Comparison of ENCODE assay signal across 2 cellular contexts in the genomic region with DNA sequence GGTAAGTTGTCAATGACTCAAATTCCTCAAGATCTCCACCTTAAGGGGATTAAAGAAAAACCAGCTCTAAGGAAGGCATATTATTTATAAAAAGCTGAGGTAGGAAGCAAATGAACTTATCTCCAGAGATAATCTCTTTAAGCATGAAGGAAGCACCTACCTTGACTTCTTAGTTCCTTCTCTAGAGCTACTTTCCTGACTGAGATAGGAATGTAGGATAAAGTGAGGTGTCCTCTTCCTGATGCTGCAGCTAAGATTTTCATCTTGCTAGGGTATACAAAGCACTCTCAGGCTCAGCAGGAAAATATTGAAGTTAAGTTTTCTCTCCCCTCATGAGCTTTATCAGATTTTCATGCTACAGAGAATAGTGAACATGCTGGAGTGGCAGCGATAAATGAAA.
TF ChIP-seq lines count a peak whose summit lies in the region.

No MANE protein-coding gene starts in this region.

TF ChIP-seq in GM23338, 12 proteins besides CTCF, POLR2A, EP300 and RAD21 (continues in another document):
- TF ChIP-seq EZH2 (IDR thresholded peaks at IDR 0.05; ENCODE audit: low read depth, unreplicated experiment), result no peak
- no peak for TF ChIP-seq JUNB (IDR thresholded peaks at IDR 0.05; ENCODE audit: unreplicated experiment)
- no peak for TF ChIP-seq ZNF114 (CRISPR knock-in tag; IDR thresholded peaks at IDR 0.05)
- TF ChIP-seq CREB1 (CRISPR knock-in tag; IDR thresholded peaks at IDR 0.05; ENCODE audit: low read depth), result no peak
- TF ChIP-seq ZNF331 (CRISPR knock-in tag; IDR thresholded peaks at IDR 0.05; ENCODE audit: low read depth), result no peak
- TF ChIP-seq, protein P1, sequence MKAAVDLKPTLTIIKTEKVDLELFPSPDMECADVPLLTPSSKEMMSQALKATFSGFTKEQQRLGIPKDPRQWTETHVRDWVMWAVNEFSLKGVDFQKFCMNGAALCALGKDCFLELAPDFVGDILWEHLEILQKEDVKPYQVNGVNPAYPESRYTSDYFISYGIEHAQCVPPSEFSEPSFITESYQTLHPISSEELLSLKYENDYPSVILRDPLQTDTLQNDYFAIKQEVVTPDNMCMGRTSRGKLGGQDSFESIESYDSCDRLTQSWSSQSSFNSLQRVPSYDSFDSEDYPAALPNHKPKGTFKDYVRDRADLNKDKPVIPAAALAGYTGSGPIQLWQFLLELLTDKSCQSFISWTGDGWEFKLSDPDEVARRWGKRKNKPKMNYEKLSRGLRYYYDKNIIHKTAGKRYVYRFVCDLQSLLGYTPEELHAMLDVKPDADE (IDR thresholded peaks at IDR 0.05), result no peak
- TF ChIP-seq STAT1 (IDR thresholded peaks at IDR 0.05; ENCODE audit: unreplicated experiment), result no peak
- TF ChIP-seq, protein P2, sequence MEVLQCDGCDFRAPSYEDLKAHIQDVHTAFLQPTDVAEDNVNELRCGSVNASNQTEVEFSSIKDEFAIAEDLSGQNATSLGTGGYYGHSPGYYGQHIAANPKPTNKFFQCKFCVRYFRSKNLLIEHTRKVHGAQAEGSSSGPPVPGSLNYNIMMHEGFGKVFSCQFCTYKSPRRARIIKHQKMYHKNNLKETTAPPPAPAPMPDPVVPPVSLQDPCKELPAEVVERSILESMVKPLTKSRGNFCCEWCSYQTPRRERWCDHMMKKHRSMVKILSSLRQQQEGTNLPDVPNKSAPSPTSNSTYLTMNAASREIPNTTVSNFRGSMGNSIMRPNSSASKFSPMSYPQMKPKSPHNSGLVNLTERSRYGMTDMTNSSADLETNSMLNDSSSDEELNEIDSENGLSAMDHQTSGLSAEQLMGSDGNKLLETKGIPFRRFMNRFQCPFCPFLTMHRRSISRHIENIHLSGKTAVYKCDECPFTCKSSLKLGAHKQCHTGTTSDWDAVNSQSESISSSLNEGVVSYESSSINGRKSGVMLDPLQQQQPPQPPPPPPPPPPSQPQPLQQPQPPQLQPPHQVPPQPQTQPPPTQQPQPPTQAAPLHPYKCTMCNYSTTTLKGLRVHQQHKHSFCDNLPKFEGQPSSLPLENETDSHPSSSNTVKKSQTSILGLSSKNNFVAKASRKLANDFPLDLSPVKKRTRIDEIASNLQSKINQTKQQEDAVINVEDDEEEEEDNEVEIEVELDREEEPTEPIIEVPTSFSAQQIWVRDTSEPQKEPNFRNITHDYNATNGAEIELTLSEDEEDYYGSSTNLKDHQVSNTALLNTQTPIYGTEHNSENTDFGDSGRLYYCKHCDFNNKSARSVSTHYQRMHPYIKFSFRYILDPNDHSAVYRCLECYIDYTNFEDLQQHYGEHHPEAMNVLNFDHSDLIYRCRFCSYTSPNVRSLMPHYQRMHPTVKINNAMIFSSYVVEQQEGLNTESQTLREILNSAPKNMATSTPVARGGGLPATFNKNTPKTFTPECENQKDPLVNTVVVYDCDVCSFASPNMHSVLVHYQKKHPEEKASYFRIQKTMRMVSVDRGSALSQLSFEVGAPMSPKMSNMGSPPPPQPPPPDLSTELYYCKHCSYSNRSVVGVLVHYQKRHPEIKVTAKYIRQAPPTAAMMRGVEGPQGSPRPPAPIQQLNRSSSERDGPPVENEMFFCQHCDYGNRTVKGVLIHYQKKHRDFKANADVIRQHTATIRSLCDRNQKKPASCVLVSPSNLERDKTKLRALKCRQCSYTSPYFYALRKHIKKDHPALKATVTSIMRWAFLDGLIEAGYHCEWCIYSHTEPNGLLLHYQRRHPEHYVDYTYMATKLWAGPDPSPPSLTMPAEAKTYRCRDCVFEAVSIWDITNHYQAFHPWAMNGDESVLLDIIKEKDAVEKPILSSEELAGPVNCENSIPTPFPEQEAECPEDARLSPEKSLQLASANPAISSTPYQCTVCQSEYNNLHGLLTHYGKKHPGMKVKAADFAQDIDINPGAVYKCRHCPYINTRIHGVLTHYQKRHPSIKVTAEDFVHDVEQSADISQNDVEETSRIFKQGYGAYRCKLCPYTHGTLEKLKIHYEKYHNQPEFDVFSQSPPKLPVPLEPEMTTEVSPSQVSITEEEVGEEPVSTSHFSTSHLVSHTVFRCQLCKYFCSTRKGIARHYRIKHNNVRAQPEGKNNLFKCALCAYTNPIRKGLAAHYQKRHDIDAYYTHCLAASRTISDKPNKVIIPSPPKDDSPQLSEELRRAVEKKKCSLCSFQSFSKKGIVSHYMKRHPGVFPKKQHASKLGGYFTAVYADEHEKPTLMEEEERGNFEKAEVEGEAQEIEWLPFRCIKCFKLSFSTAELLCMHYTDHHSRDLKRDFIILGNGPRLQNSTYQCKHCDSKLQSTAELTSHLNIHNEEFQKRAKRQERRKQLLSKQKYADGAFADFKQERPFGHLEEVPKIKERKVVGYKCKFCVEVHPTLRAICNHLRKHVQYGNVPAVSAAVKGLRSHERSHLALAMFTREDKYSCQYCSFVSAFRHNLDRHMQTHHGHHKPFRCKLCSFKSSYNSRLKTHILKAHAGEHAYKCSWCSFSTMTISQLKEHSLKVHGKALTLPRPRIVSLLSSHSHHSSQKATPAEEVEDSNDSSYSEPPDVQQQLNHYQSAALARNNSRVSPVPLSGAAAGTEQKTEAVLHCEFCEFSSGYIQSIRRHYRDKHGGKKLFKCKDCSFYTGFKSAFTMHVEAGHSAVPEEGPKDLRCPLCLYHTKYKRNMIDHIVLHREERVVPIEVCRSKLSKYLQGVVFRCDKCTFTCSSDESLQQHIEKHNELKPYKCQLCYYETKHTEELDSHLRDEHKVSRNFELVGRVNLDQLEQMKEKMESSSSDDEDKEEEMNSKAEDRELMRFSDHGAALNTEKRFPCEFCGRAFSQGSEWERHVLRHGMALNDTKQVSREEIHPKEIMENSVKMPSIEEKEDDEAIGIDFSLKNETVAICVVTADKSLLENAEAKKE (CRISPR knock-in tag; IDR thresholded peaks at IDR 0.05), result no peak
- no peak for TF ChIP-seq REST (IDR thresholded peaks at IDR 0.05; ENCODE audit: unreplicated experiment)
- TF ChIP-seq NANOG (IDR thresholded peaks at IDR 0.05; ENCODE audit: borderline replicate concordance), result no peak

TF ChIP-seq in H1, 55 proteins besides CTCF, POLR2A, EP300 and RAD21:
- TF ChIP-seq GABPA (IDR thresholded peaks at IDR 0.05; ENCODE audit: borderline replicate concordance, insufficient read depth, low read length) (no peak), SAP30 (IDR thresholded peaks at IDR 0.05; ENCODE audit: insufficient read depth, insufficient replicate concordance, low read length) (no peak), SP4 (IDR thresholded peaks at IDR 0.05; ENCODE audit: low read length) (no peak), EGR1 (IDR thresholded peaks at IDR 0.05; ENCODE audit: borderline replicate concordance, low read depth, low read length) (no peak), GTF2F1 (IDR thresholded peaks at IDR 0.05; ENCODE audit: borderline replicate concordance, low read depth, low read length) (no peak), RFX5 (IDR thresholded peaks at IDR 0.05; ENCODE audit: borderline replicate concordance, low read depth, low read length) (no peak), USF2 (IDR thresholded peaks at IDR 0.05; ENCODE audit: low read length) (no peak), TAF1 (IDR thresholded peaks at IDR 0.05; ENCODE audit: low read depth, low read length) (no peak), BRCA1 (IDR thresholded peaks at IDR 0.05; ENCODE audit: low read depth, low read length) (no peak), HDAC6 (IDR thresholded peaks at IDR 0.05; ENCODE audit: low read depth, low read length) (no peak), BCL11A (IDR thresholded peaks at IDR 0.05; ENCODE audit: low read depth in 2 of 2, low read length in 2 of 2) (no peak), FOSL1 (IDR thresholded peaks at IDR 0.05; ENCODE audit: insufficient read depth, low read depth, low read length) (no peak), SRF (IDR thresholded peaks at IDR 0.05; ENCODE audit: low read depth, low read length) (no peak), NANOG (IDR thresholded peaks at IDR 0.05; ENCODE audit: insufficient read depth, low read depth, low read length, poor library complexity, severe bottlenecking) (no peak), E2F6 (IDR thresholded peaks at IDR 0.05) (no peak)
- TF ChIP-seq, protein P3, sequence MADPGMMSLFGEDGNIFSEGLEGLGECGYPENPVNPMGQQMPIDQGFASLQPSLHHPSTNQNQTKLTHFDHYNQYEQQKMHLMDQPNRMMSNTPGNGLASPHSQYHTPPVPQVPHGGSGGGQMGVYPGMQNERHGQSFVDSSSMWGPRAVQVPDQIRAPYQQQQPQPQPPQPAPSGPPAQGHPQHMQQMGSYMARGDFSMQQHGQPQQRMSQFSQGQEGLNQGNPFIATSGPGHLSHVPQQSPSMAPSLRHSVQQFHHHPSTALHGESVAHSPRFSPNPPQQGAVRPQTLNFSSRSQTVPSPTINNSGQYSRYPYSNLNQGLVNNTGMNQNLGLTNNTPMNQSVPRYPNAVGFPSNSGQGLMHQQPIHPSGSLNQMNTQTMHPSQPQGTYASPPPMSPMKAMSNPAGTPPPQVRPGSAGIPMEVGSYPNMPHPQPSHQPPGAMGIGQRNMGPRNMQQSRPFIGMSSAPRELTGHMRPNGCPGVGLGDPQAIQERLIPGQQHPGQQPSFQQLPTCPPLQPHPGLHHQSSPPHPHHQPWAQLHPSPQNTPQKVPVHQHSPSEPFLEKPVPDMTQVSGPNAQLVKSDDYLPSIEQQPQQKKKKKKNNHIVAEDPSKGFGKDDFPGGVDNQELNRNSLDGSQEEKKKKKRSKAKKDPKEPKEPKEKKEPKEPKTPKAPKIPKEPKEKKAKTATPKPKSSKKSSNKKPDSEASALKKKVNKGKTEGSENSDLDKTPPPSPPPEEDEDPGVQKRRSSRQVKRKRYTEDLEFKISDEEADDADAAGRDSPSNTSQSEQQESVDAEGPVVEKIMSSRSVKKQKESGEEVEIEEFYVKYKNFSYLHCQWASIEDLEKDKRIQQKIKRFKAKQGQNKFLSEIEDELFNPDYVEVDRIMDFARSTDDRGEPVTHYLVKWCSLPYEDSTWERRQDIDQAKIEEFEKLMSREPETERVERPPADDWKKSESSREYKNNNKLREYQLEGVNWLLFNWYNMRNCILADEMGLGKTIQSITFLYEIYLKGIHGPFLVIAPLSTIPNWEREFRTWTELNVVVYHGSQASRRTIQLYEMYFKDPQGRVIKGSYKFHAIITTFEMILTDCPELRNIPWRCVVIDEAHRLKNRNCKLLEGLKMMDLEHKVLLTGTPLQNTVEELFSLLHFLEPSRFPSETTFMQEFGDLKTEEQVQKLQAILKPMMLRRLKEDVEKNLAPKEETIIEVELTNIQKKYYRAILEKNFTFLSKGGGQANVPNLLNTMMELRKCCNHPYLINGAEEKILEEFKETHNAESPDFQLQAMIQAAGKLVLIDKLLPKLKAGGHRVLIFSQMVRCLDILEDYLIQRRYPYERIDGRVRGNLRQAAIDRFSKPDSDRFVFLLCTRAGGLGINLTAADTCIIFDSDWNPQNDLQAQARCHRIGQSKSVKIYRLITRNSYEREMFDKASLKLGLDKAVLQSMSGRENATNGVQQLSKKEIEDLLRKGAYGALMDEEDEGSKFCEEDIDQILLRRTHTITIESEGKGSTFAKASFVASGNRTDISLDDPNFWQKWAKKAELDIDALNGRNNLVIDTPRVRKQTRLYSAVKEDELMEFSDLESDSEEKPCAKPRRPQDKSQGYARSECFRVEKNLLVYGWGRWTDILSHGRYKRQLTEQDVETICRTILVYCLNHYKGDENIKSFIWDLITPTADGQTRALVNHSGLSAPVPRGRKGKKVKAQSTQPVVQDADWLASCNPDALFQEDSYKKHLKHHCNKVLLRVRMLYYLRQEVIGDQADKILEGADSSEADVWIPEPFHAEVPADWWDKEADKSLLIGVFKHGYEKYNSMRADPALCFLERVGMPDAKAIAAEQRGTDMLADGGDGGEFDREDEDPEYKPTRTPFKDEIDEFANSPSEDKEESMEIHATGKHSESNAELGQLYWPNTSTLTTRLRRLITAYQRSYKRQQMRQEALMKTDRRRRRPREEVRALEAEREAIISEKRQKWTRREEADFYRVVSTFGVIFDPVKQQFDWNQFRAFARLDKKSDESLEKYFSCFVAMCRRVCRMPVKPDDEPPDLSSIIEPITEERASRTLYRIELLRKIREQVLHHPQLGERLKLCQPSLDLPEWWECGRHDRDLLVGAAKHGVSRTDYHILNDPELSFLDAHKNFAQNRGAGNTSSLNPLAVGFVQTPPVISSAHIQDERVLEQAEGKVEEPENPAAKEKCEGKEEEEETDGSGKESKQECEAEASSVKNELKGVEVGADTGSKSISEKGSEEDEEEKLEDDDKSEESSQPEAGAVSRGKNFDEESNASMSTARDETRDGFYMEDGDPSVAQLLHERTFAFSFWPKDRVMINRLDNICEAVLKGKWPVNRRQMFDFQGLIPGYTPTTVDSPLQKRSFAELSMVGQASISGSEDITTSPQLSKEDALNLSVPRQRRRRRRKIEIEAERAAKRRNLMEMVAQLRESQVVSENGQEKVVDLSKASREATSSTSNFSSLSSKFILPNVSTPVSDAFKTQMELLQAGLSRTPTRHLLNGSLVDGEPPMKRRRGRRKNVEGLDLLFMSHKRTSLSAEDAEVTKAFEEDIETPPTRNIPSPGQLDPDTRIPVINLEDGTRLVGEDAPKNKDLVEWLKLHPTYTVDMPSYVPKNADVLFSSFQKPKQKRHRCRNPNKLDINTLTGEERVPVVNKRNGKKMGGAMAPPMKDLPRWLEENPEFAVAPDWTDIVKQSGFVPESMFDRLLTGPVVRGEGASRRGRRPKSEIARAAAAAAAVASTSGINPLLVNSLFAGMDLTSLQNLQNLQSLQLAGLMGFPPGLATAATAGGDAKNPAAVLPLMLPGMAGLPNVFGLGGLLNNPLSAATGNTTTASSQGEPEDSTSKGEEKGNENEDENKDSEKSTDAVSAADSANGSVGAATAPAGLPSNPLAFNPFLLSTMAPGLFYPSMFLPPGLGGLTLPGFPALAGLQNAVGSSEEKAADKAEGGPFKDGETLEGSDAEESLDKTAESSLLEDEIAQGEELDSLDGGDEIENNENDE (IDR thresholded peaks at IDR 0.05; ENCODE audit: insufficient replicate concordance, low read length), result no peak
